Comparison of ENCODE assay signal across 9 cellular contexts in the genomic region with DNA sequence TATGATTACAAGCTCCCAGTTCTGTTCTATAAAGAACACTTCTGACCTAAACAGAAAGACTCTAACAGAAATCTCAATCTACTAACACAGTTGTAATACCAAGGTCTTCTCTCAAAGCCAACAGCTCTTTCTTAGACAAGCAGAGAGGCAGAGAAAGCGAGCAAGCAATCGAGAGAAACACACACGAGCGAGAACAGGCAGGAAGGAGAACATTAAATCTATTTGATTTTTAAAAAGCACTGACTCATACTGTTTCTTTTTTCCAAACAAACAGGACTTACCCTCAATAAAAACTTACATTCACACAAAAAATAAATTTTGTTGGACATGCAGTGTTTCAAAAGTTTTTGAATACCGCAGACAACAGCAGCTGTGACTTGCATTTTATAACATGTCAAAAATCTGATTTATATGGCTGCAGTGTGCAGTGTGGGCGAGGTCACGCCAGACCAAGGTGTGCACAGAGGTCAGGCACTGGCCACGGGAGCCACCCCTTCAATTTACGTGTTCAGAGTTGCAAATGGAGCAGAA. TPM values are rescaled to one million over a fixed set of nuclear protein-coding genes. Genes with fewer than 3 reads are reported as not detected.
DNase-seq lines count a peak whose midpoint lies in the region; ATAC-seq and TF ChIP-seq lines count a peak whose summit lies in the region.
"Had no signal": no experiment of that assay in that cellular context is flagged by ENCODE, and none has a peak within 500 bp of the region (broad histone marks: within the 10 kb centered on the region; RNA-seq: fewer than 3 reads in every experiment).

A gene with protein sequence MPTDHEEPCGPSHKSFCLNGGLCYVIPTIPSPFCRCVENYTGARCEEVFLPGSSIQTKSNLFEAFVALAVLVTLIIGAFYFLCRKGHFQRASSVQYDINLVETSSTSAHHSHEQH (minus strand): TSS at position 404 of the 531 bp plus-strand sequence. CDS start 1,194 bp downstream, outside the sequence.

- H3K79me2 ChIP-seq in mammary epithelial cell (ENCODE audit: insufficient read depth, low read length), result no peaks in the 10 kb centered on the region

- CTCF ChIA-PET in Caco-2 (lab: Charles Lee), result interaction anchor here (1.0 kb wide), 1 partner anchor 202 kb away, joined by 3 read pairs; no protein-coding TSS in a partner anchor
- CTCF ChIA-PET in mammary epithelial cell (lab: Charles Lee; ENCODE audit: low non-redundant PET), result no interaction called here

- H3K9me3 Mint-ChIP-seq in Caco-2 (ENCODE audit: unreplicated experiment), result peaks cover 13% of the 10 kb centered on the region

- H3K4me3 Mint-ChIP-seq in Caco-2 (ENCODE audit: unreplicated experiment), result peak within 1 kb of the TSS; percentile 76
- H3K4me3 Mint-ChIP-seq: activated T-cell treated with anti-CD3 and anti-CD28 coated beads, Interleukin-2, amount 50 U/mL, for 24 hours had no signal

- BruUV-seq in Caco-2 (replicated peaks; lab: Mats Ljungman, UMichigan) (no TSS peak), mammary epithelial cell (replicated peaks; lab: Mats Ljungman, UMichigan) (no TSS peak)

- H3K4me2 ChIP-seq in mammary epithelial cell (ENCODE audit: insufficient read depth, low read depth, low read length), result peak within 1 kb of the TSS; percentile 87

- peak within 1 kb of the TSS; percentile 17 for H3K27ac ChIP-seq in mammary epithelial cell (ENCODE audit: insufficient read depth, low read depth, low read length)
- no peak within 1 kb of the TSS for H3K27ac ChIP-seq in tibial artery

- H3K27me3 ChIP-seq in Caco-2 (replicated peaks; ENCODE audit: control insufficient read depth, insufficient read depth, low read length), result no peaks in the 10 kb centered on the region
- no peaks in the 10 kb centered on the region for H3K27me3 ChIP-seq in mammary epithelial cell (ENCODE audit: insufficient read depth, low read length)
- H3K27me3 ChIP-seq in mucosa of stomach (ENCODE audit: control insufficient read depth, insufficient read depth, low read length), result no peaks in the 10 kb centered on the region
- H3K27me3 ChIP-seq in tibial artery, result no peaks in the 10 kb centered on the region

- no peaks in the 10 kb centered on the region for H4K20me1 ChIP-seq in mammary epithelial cell (ENCODE audit: insufficient read depth, low read length)

- no peak for ATAC-seq in GM19351 (IDR thresholded peaks at IDR 0.05; ENCODE audit: unreplicated experiment)

- 10% methylated on average over 9 of the region's 9 CpGs for WGBS in mammary epithelial cell (ENCODE audit: low coverage, missing lambda C conversion rate)

- in situ Hi-C loops in mammary epithelial cell (cut with MboI; ENCODE audit: low sequenced_read_pairs in 2 of 2), result no loop called here
- in situ Hi-C loops in GM13976 (cut with MboI; ENCODE audit: low sequenced_read_pairs, unreplicated experiment), result no loop called here

- DNase-seq in Caco-2 (peak; percentile 17 to 35), LNCaP clone FGC (ENCODE audit: low read depth) (no peak), mammary epithelial cell (peak; percentile 5), GM13976 (ENCODE audit: low spot score) (no peak), T1000 (lab: John Stamatoyannopoulos, UW) (no peak), tibial artery (no peak)
- DNase-seq: activated T-cell treated with anti-CD3 and anti-CD28 coated beads, Interleukin-2, amount 50 U/mL, for 24 hours had no signal

- H3K4me3 ChIP-seq in Caco-2 (ENCODE audit: low read depth, low read length), result peak within 1 kb of the TSS; percentile 15
- H3K4me3 ChIP-seq in LNCaP clone FGC (ENCODE audit: low read depth, low read length), result peak within 1 kb of the TSS; percentile 38
- peak within 1 kb of the TSS; percentile 24 to 31 (median 24) for H3K4me3 ChIP-seq in mammary epithelial cell (replicated peaks in 1 of 3; ENCODE audit: insufficient read depth in 1 of 3, low read depth in 2 of 3, low read length in 3 of 3)
- peak within 1 kb of the TSS; percentile 74 for H3K4me3 ChIP-seq in mucosa of stomach (ENCODE audit: low read length)
- H3K4me3 ChIP-seq in tibial artery, result no peak within 1 kb of the TSS

- peak within 1 kb of the TSS; percentile 86 for H2AFZ ChIP-seq in mammary epithelial cell (ENCODE audit: low read depth, low read length)

- peak within 1 kb of the TSS; percentile 81 for H3K27ac Mint-ChIP-seq in Caco-2 (ENCODE audit: unreplicated experiment)
- H3K27ac Mint-ChIP-seq: activated T-cell treated with anti-CD3 and anti-CD28 coated beads, Interleukin-2, amount 50 U/mL, for 24 hours had no signal

- H3K9ac ChIP-seq in mammary epithelial cell (ENCODE audit: insufficient read depth, low read length) (peak within 1 kb of the TSS; percentile 36), mucosa of stomach (ENCODE audit: low read length) (peak within 1 kb of the TSS; percentile 77)

- dilution Hi-C loops in mammary epithelial cell (cut with HindIII; ENCODE audit: low sequenced_read_pairs), result no loop called here

- no peaks in the 10 kb centered on the region for H3K36me3 Mint-ChIP-seq in Caco-2 (ENCODE audit: insufficient read depth, unreplicated experiment)

- TF ChIP-seq CTCF in Caco-2 (IDR thresholded peaks at IDR 0.05; ENCODE audit: insufficient read depth in 1 of 2, low read depth in 1 of 2, low read length in 1 of 2, severe bottlenecking in 1 of 2, unreplicated experiment in 1 of 2) (no peak), LNCaP clone FGC (IDR thresholded peaks at IDR 0.05; ENCODE audit: control insufficient read depth, extremely low read depth, insufficient read depth) (no peak), mammary epithelial cell (conservative IDR thresholded peaks at IDR 0.05 in 1 of 2, IDR thresholded peaks at IDR 0.05 in 1 of 2; ENCODE audit: extremely low read depth in 1 of 2, insufficient read depth in 1 of 2, low read depth in 1 of 2, low read length in 2 of 2) (no peak), GM13976 (IDR thresholded peaks at IDR 0.05; ENCODE audit: borderline replicate concordance, control extremely low read depth, extremely low read depth, insufficient read depth, missing control alignments) (no peak), tibial artery (IDR thresholded peaks at IDR 0.05) (no peak)

- H3K36me3 ChIP-seq in Caco-2 (ENCODE audit: control insufficient read depth, insufficient read depth, low read length), result no peaks in the 10 kb centered on the region
- H3K36me3 ChIP-seq in mammary epithelial cell (ENCODE audit: insufficient read depth, low read length), result no peaks in the 10 kb centered on the region
- no peaks in the 10 kb centered on the region for H3K36me3 ChIP-seq in mucosa of stomach (ENCODE audit: control insufficient read depth, insufficient read depth, low read length)
- H3K36me3 ChIP-seq in tibial artery, result no peaks in the 10 kb centered on the region

- POLR2A ChIA-PET in Caco-2 (lab: Charles Lee), result no interaction called here

- H3K9me3 ChIP-seq in Caco-2, result no peaks in the 10 kb centered on the region
- no peaks in the 10 kb centered on the region for H3K9me3 ChIP-seq in mammary epithelial cell (replicated peaks; ENCODE audit: insufficient read depth, low read length)
- H3K9me3 ChIP-seq in mucosa of stomach (ENCODE audit: control insufficient read depth, low read length), result no peaks in the 10 kb centered on the region
- no peaks in the 10 kb centered on the region for H3K9me3 ChIP-seq in tibial artery

- no peaks in the 10 kb centered on the region for H3K4me1 ChIP-seq in Caco-2
- peaks cover 2% of the 10 kb centered on the region for H3K4me1 ChIP-seq in mammary epithelial cell (ENCODE audit: insufficient read depth, low read length)
- no peaks in the 10 kb centered on the region for H3K4me1 ChIP-seq in mucosa of stomach (ENCODE audit: control insufficient read depth, insufficient read depth, low read length)
- H3K4me1 ChIP-seq in tibial artery, result peaks cover 0 to 13% (median 4%) of the 10 kb centered on the region in 4 donors

- peaks cover 7% of the 10 kb centered on the region for H3K4me1 Mint-ChIP-seq in Caco-2 (ENCODE audit: low read depth, unreplicated experiment)

- peaks cover 3% of the 10 kb centered on the region for H3K27me3 Mint-ChIP-seq in Caco-2 (ENCODE audit: insufficient read depth, unreplicated experiment)

- intact Hi-C loops in Caco-2 (cut with micrococcal nuclease; ENCODE audit: unreplicated experiment) (no loop called here), mammary epithelial cell (cut with micrococcal nuclease) (no loop called here), tibial artery (cut with DNase I; ENCODE audit: low total_unique reads) (no loop called here)

RNA-seq across cellular contexts. Expression of the gene that starts here (rescaled TPM):
- total RNA-seq in Caco-2 (2022), result 0.95 and 2.5 TPM in 2 replicates
- under 1 TPM; 0.33 to 0.35 TPM for total RNA-seq in mammary epithelial cell
- polyA plus RNA-seq in mammary epithelial cell, result 0.62 TPM
- polyA minus RNA-seq in mammary epithelial cell, result not detected

Comparison
In these comparisons a context has a peak if more than half of its experiments do, and no peak if none do; other contexts are left out.
1. Peak in DNase-seq, H3K4me3 ChIP-seq, H3K27ac ChIP-seq, H3K9ac ChIP-seq and H3K4me2 ChIP-seq in mammary epithelial cell; RNA of the gene not detected or under 1 TPM.
2. DNase-seq: peak in Caco-2 (2 of 2); none in LNCaP clone FGC (single experiment), GM13976 (single experiment), T1000 (single experiment) and tibial artery (0 of 2).
3. H3K4me3 ChIP-seq: peak in Caco-2 (single experiment), LNCaP clone FGC (single experiment) and mucosa of stomach (single experiment); none in tibial artery (0 of 2).